In genomic region chr21:17911628-17912027, GRCh38 we compare ENCODE assay signal across 13 cellular contexts.
DNase-seq lines count a peak whose midpoint lies in the region.
"Had no signal": no experiment of that assay in that cellular context is flagged by ENCODE, and none has a peak within 500 bp of the region (broad histone marks: within the 10 kb centered on the region; RNA-seq: fewer than 3 reads in every experiment).

No MANE protein-coding gene starts in this region.

- peak; percentile 91 for DNase-seq in HCEC 1CT
- peak; percentile 22 for DNase-seq in T1000 (lab: John Stamatoyannopoulos, UW)
- DNase-seq in fibroblast of gingiva (ENCODE audit: low read depth), result peak; percentile 53
- peak; percentile 84 for DNase-seq in stromal cell of bone marrow (ENCODE audit: low read depth)
- DNase-seq in activated CD4-positive, alpha-beta T cell treated with anti-CD3 and anti-CD28 coated beads for 4 hours, result no peak
- DNase-seq in activated T-helper 2 cell treated with anti-CD3 and anti-CD28 coated beads, Interferon-gamma antibody, Interleukin-2, Interleukin-4, amounts not matched to agents 10 μg/mL and 5 μg/mL and 100 μg/mL, durations not matched to agents 14 hours and 24 hours and 36 hours (ENCODE audit: low spot score), result no peak
- DNase-seq in NCI-H1048 (lab: John Stamatoyannopoulos, UW), result no peak
- DNase-seq: activated naive CD8-positive, alpha-beta T cell treated with anti-CD3 and anti-CD28 coated beads, Interleukin-2, amount 50 U/mL, for 24 hours; effector memory CD4-positive, alpha-beta T cell; NCI-H2029; NCI-H510A treated with DMSO at 0.1 percent for 48 hours; testis had no signal

- H3K36me3 Mint-ChIP-seq in activated T-helper 2 cell treated with anti-CD3 and anti-CD28 coated beads, Interferon-gamma antibody, Interleukin-2, Interleukin-4, amounts not matched to agents 10 μg/mL and 5 μg/mL and 100 μg/mL, durations not matched to agents 14 hours and 24 hours and 36 hours (ENCODE audit: low read depth), result no peaks in the 10 kb centered on the region

- H3K4me3 Mint-ChIP-seq in activated T-helper 2 cell treated with anti-CD3 and anti-CD28 coated beads, Interferon-gamma antibody, Interleukin-2, Interleukin-4, amounts not matched to agents 10 μg/mL and 5 μg/mL and 100 μg/mL, durations not matched to agents 14 hours and 24 hours and 36 hours (ENCODE audit: low read depth), result no peak overlapping the region
- H3K4me3 Mint-ChIP-seq: activated naive CD8-positive, alpha-beta T cell treated with anti-CD3 and anti-CD28 coated beads, Interleukin-2, amount 50 U/mL, for 24 hours; central memory CD8-positive, alpha-beta T cell had no signal

- no peaks in the 10 kb centered on the region for H3K9me3 Mint-ChIP-seq in activated T-helper 2 cell treated with anti-CD3 and anti-CD28 coated beads, Interferon-gamma antibody, Interleukin-2, Interleukin-4, amounts not matched to agents 10 μg/mL and 5 μg/mL and 100 μg/mL, durations not matched to agents 14 hours and 24 hours and 36 hours
- H3K9me3 Mint-ChIP-seq: activated naive CD8-positive, alpha-beta T cell treated with anti-CD3 and anti-CD28 coated beads, Interleukin-2, amount 50 U/mL, for 24 hours; central memory CD8-positive, alpha-beta T cell had no signal

- H3K27ac Mint-ChIP-seq in activated T-helper 2 cell treated with anti-CD3 and anti-CD28 coated beads, Interferon-gamma antibody, Interleukin-2, Interleukin-4, amounts not matched to agents 10 μg/mL and 5 μg/mL and 100 μg/mL, durations not matched to agents 14 hours and 24 hours and 36 hours, result no peak overlapping the region
- H3K27ac Mint-ChIP-seq: activated naive CD8-positive, alpha-beta T cell treated with anti-CD3 and anti-CD28 coated beads, Interleukin-2, amount 50 U/mL, for 24 hours had no signal

- H3K27me3 Mint-ChIP-seq in activated T-helper 2 cell treated with anti-CD3 and anti-CD28 coated beads, Interferon-gamma antibody, Interleukin-2, Interleukin-4, amounts not matched to agents 10 μg/mL and 5 μg/mL and 100 μg/mL, durations not matched to agents 14 hours and 24 hours and 36 hours (ENCODE audit: low read depth), result no peaks in the 10 kb centered on the region

- intact Hi-C loops in activated T-helper 2 cell treated with anti-CD3 and anti-CD28 coated beads, Interferon-gamma antibody, Interleukin-2, Interleukin-4, amounts not matched to agents 10 μg/mL and 5 μg/mL and 100 μg/mL, durations not matched to agents 14 hours and 24 hours and 36 hours (cut with micrococcal nuclease), result no loop called here

- no peaks in the 10 kb centered on the region for H3K4me1 Mint-ChIP-seq in activated T-helper 2 cell treated with anti-CD3 and anti-CD28 coated beads, Interferon-gamma antibody, Interleukin-2, Interleukin-4, amounts not matched to agents 10 μg/mL and 5 μg/mL and 100 μg/mL, durations not matched to agents 14 hours and 24 hours and 36 hours (ENCODE audit: low read depth)
- H3K4me1 Mint-ChIP-seq: activated naive CD8-positive, alpha-beta T cell treated with anti-CD3 and anti-CD28 coated beads, Interleukin-2, amount 50 U/mL, for 24 hours; central memory CD8-positive, alpha-beta T cell had no signal

Comparison
In these comparisons a context has a peak if more than half of its experiments do, and no peak if none do; other contexts are left out.
1. DNase-seq: peak in HCEC 1CT (single experiment), T1000 (single experiment), fibroblast of gingiva (single experiment) and stromal cell of bone marrow (single experiment); none in activated CD4-positive, alpha-beta T cell treated with anti-CD3 and anti-CD28 coated beads for 4 hours (0 of 2), activated T-helper 2 cell treated with anti-CD3 and anti-CD28 coated beads, Interferon-gamma antibody, Interleukin-2, Interleukin-4, amounts not matched to agents 10 μg/mL and 5 μg/mL and 100 μg/mL, durations not matched to agents 14 hours and 24 hours and 36 hours (single experiment) and NCI-H1048 (single experiment).